Comparison of ENCODE assay signal across 34 cellular contexts in the genomic region with DNA sequence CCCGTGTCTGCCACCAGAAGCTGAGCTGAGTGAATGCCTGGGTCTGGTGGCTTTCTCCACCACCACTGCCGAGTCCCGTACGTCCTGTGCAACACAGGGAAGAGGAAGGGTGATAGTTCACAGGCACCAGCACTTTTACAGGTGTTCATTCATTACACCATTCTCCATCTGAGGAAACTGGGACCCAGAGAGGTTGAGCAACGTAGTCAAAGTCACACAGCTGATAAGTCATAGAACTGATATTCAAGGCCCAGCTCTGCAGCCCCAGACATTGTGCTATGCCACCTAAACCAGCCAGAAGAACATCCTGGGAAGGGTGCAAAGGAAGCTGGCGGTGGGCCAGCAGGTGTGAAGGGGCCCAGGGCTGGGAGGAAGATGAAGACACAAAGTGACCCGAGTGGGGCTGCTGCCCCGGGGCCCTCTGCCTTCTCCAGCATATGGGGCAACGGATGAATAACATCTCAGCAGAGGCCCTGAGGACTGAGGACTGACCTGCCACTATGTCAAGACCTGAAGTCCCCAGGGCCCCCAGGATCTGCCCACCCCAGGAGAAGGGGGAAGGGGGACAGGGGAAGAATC.
"Had no signal": no experiment of that assay in that cellular context is flagged by ENCODE, and none has a peak within 500 bp of the region (broad histone marks: within the 10 kb centered on the region; RNA-seq: fewer than 3 reads in every experiment).

No MANE protein-coding gene starts in this region.

- H3K4me3 Mint-ChIP-seq: activated CD4-positive, alpha-beta memory T cell treated with anti-CD3 and anti-CD28 coated beads for 36 hours; activated CD4-positive, alpha-beta T cell treated with anti-CD3 and anti-CD28 coated beads for 36 hours; activated CD4-positive, alpha-beta T cell treated with anti-CD3 and anti-CD28 coated beads, Interleukin-2, amount 10 ng/mL, durations not matched to agents 24 days and 14 days; activated CD8-positive, alpha-beta memory T cell treated with anti-CD3 and anti-CD28 coated beads, Interleukin-2, amount 10 ng/mL, durations not matched to agents 7 days and 5 days; activated CD8-positive, alpha-beta T cell treated with anti-CD3 and anti-CD28 coated beads, Interleukin-2, amount 10 ng/mL, durations not matched to agents 7 days and 5 days; activated naive CD4-positive, alpha-beta T cell treated with anti-CD3 and anti-CD28 coated beads for 36 hours; activated naive CD4-positive, alpha-beta T cell treated with anti-CD3 and anti-CD28 coated beads, Interleukin-2, amount 50 U/mL, for 24 hours; activated naive CD8-positive, alpha-beta T cell treated with anti-CD3 and anti-CD28 coated beads for 36 hours; activated naive CD8-positive, alpha-beta T cell treated with anti-CD3 and anti-CD28 coated beads, Interleukin-2, amount 50 U/mL, for 24 hours; activated T-helper 1 cell treated with anti-CD3 and anti-CD28 coated beads, Interleukin-12 subunit alpha, Interleukin-12 subunit beta, Interleukin-2, Interleukin-4 antibody, amounts not matched to agents 30 ng/mL and 10 ng/mL and 1 ng/mL, durations not matched to agents 14 hours and 24 hours and 36 hours; effector memory CD8-positive, alpha-beta T cell; T-helper 17 cell; T-helper 2 cell treated with Interferon-gamma antibody and Interleukin-4, amounts not matched to agents 5 μg/mL and 100 μg/mL, for 36 hours had no signal

- H3K27ac Mint-ChIP-seq: activated CD4-positive, alpha-beta memory T cell treated with anti-CD3 and anti-CD28 coated beads for 36 hours; activated CD4-positive, alpha-beta T cell treated with anti-CD3 and anti-CD28 coated beads for 36 hours; activated CD4-positive, alpha-beta T cell treated with anti-CD3 and anti-CD28 coated beads, Interleukin-2, amount 10 ng/mL, durations not matched to agents 24 days and 14 days; activated CD8-positive, alpha-beta memory T cell treated with anti-CD3 and anti-CD28 coated beads, Interleukin-2, amount 10 ng/mL, durations not matched to agents 7 days and 5 days; activated CD8-positive, alpha-beta T cell treated with anti-CD3 and anti-CD28 coated beads, Interleukin-2, amount 10 ng/mL, durations not matched to agents 7 days and 5 days; activated naive CD4-positive, alpha-beta T cell treated with anti-CD3 and anti-CD28 coated beads for 36 hours; activated naive CD4-positive, alpha-beta T cell treated with anti-CD3 and anti-CD28 coated beads, Interleukin-2, amount 50 U/mL, for 24 hours; activated naive CD8-positive, alpha-beta T cell treated with anti-CD3 and anti-CD28 coated beads for 36 hours; activated naive CD8-positive, alpha-beta T cell treated with anti-CD3 and anti-CD28 coated beads, Interleukin-2, amount 50 U/mL, for 24 hours; activated T-helper 1 cell treated with anti-CD3 and anti-CD28 coated beads, Interleukin-12 subunit alpha, Interleukin-12 subunit beta, Interleukin-2, Interleukin-4 antibody, amounts not matched to agents 30 ng/mL and 10 ng/mL and 1 ng/mL, durations not matched to agents 14 hours and 24 hours and 36 hours; activated T-helper 2 cell treated with anti-CD3 and anti-CD28 coated beads, Interferon-gamma antibody, Interleukin-2, Interleukin-4, amounts not matched to agents 10 μg/mL and 5 μg/mL and 100 μg/mL, durations not matched to agents 14 hours and 24 hours and 36 hours; effector memory CD8-positive, alpha-beta T cell; T-helper 17 cell; T-helper 2 cell treated with Interferon-gamma antibody and Interleukin-4, amounts not matched to agents 5 μg/mL and 100 μg/mL, for 36 hours had no signal

- H3K27me3 Mint-ChIP-seq: activated CD4-positive, alpha-beta T cell treated with anti-CD3 and anti-CD28 coated beads, Interleukin-2, amount 10 ng/mL, durations not matched to agents 24 days and 14 days; activated CD8-positive, alpha-beta memory T cell treated with anti-CD3 and anti-CD28 coated beads, Interleukin-2, amount 10 ng/mL, durations not matched to agents 7 days and 5 days; activated naive CD4-positive, alpha-beta T cell treated with anti-CD3 and anti-CD28 coated beads, Interleukin-2, amount 50 U/mL, for 24 hours had no signal

- DNase-seq: activated CD4-positive, alpha-beta memory T cell treated with anti-CD3 and anti-CD28 coated beads for 36 hours; activated CD4-positive, alpha-beta T cell treated with anti-CD3 and anti-CD28 coated beads for 36 hours; activated CD4-positive, alpha-beta T cell treated with anti-CD3 and anti-CD28 coated beads, Interleukin-2, amount 10 ng/mL, durations not matched to agents 24 days and 14 days; activated CD4-positive, CD25-positive, alpha-beta regulatory T cell; activated CD4-positive, CD25-positive, alpha-beta regulatory T cell treated with anti-CD3 and anti-CD28 coated beads, Interleukin-2, amount 50 U/mL, for 72 hours; activated CD8-positive, alpha-beta memory T cell treated with anti-CD3 and anti-CD28 coated beads, Interleukin-2, amount 10 ng/mL, durations not matched to agents 7 days and 5 days; activated CD8-positive, alpha-beta memory T cell treated with anti-CD3 and anti-CD28 coated beads, Interleukin-2, amount 50 U/mL, for 4 hours; activated CD8-positive, alpha-beta T cell treated with anti-CD3 and anti-CD28 coated beads, Interleukin-2, amount 10 ng/mL, durations not matched to agents 7 days and 5 days; activated effector memory CD4-positive, alpha-beta T cell treated with anti-CD3 and anti-CD28 coated beads, Interleukin-2, amount 50 U/mL, for 16 hours; activated naive CD4-positive, alpha-beta T cell treated with anti-CD3 and anti-CD28 coated beads for 36 hours; activated naive CD8-positive, alpha-beta T cell treated with anti-CD3 and anti-CD28 coated beads for 36 hours; activated naive CD8-positive, alpha-beta T cell treated with anti-CD3 and anti-CD28 coated beads, Interleukin-2, amount 50 U/mL, for 24 hours; activated T-cell treated with anti-CD3 and anti-CD28 coated beads, Interleukin-2, amount 50 U/mL, for 1 hour; activated T-cell treated with anti-CD3 and anti-CD28 coated beads, Interleukin-2, amount 50 U/mL, for 48 hours; adrenal gland; amygdala; body of pancreas; central memory CD4-positive, alpha-beta T cell; cerebellar nuclear complex; cortex of kidney; dermis blood vessel endothelial cell; effector CD4-positive, alpha-beta T cell; effector memory CD8-positive, alpha-beta T cell; erythroblast; foreskin keratinocyte; gastrocnemius medialis; glutamatergic neuron; T-helper 1 cell; T-helper 17 cell had no signal

- H3K36me3 Mint-ChIP-seq: activated CD4-positive, alpha-beta memory T cell treated with anti-CD3 and anti-CD28 coated beads for 36 hours; activated CD8-positive, alpha-beta memory T cell treated with anti-CD3 and anti-CD28 coated beads, Interleukin-2, amount 10 ng/mL, durations not matched to agents 7 days and 5 days; activated naive CD4-positive, alpha-beta T cell treated with anti-CD3 and anti-CD28 coated beads, Interleukin-2, amount 50 U/mL, for 24 hours; activated naive CD8-positive, alpha-beta T cell treated with anti-CD3 and anti-CD28 coated beads for 36 hours had no signal

- H3K27ac ChIP-seq: adrenal gland, body of pancreas, esophagus muscularis mucosa, foreskin keratinocyte, gastrocnemius medialis had no signal

- H3K27me3 ChIP-seq: foreskin keratinocyte had no signal

- H3K9me3 Mint-ChIP-seq: activated CD4-positive, alpha-beta memory T cell treated with anti-CD3 and anti-CD28 coated beads for 36 hours; activated CD4-positive, alpha-beta T cell treated with anti-CD3 and anti-CD28 coated beads, Interleukin-2, amount 10 ng/mL, durations not matched to agents 24 days and 14 days; activated naive CD4-positive, alpha-beta T cell treated with anti-CD3 and anti-CD28 coated beads for 36 hours; activated naive CD4-positive, alpha-beta T cell treated with anti-CD3 and anti-CD28 coated beads, Interleukin-2, amount 50 U/mL, for 24 hours; activated naive CD8-positive, alpha-beta T cell treated with anti-CD3 and anti-CD28 coated beads for 36 hours; activated naive CD8-positive, alpha-beta T cell treated with anti-CD3 and anti-CD28 coated beads, Interleukin-2, amount 50 U/mL, for 24 hours; activated T-helper 1 cell treated with anti-CD3 and anti-CD28 coated beads, Interleukin-12 subunit alpha, Interleukin-12 subunit beta, Interleukin-2, Interleukin-4 antibody, amounts not matched to agents 30 ng/mL and 10 ng/mL and 1 ng/mL, durations not matched to agents 14 hours and 24 hours and 36 hours; activated T-helper 2 cell treated with anti-CD3 and anti-CD28 coated beads, Interferon-gamma antibody, Interleukin-2, Interleukin-4, amounts not matched to agents 10 μg/mL and 5 μg/mL and 100 μg/mL, durations not matched to agents 14 hours and 24 hours and 36 hours; effector memory CD8-positive, alpha-beta T cell; T-helper 2 cell treated with Interferon-gamma antibody and Interleukin-4, amounts not matched to agents 5 μg/mL and 100 μg/mL, for 36 hours had no signal

- ATAC-seq: activated CD4-positive, alpha-beta T cell treated with anti-CD3 and anti-CD28 coated beads for 36 hours; activated CD8-positive, alpha-beta memory T cell treated with anti-CD3 and anti-CD28 coated beads, Interleukin-2, amount 10 ng/mL, durations not matched to agents 7 days and 5 days; activated CD8-positive, alpha-beta T cell treated with anti-CD3 and anti-CD28 coated beads, Interleukin-2, amount 10 ng/mL, durations not matched to agents 7 days and 5 days; activated naive CD8-positive, alpha-beta T cell treated with anti-CD3 and anti-CD28 coated beads, Interleukin-2, amount 50 U/mL, for 24 hours; body of pancreas; effector memory CD8-positive, alpha-beta T cell; foreskin keratinocyte; gastrocnemius medialis; T-helper 17 cell had no signal

- H3K36me3 ChIP-seq: adrenal gland, esophagus muscularis mucosa, gastrocnemius medialis had no signal

- H3K4me3 ChIP-seq: adrenal gland, body of pancreas, esophagus muscularis mucosa, gastrocnemius medialis had no signal

- H3K9me3 ChIP-seq: adrenal gland, body of pancreas, gastrocnemius medialis had no signal

- H3K4me1 Mint-ChIP-seq: activated CD4-positive, alpha-beta T cell treated with anti-CD3 and anti-CD28 coated beads for 36 hours; activated CD4-positive, alpha-beta T cell treated with anti-CD3 and anti-CD28 coated beads, Interleukin-2, amount 10 ng/mL, durations not matched to agents 24 days and 14 days; activated CD8-positive, alpha-beta memory T cell treated with anti-CD3 and anti-CD28 coated beads, Interleukin-2, amount 10 ng/mL, durations not matched to agents 7 days and 5 days; activated naive CD4-positive, alpha-beta T cell treated with anti-CD3 and anti-CD28 coated beads, Interleukin-2, amount 50 U/mL, for 24 hours; activated naive CD8-positive, alpha-beta T cell treated with anti-CD3 and anti-CD28 coated beads for 36 hours; activated naive CD8-positive, alpha-beta T cell treated with anti-CD3 and anti-CD28 coated beads, Interleukin-2, amount 50 U/mL, for 24 hours had no signal

- H3K4me1 ChIP-seq: adrenal gland, foreskin keratinocyte, gastrocnemius medialis had no signal
